3 cellular contexts compared by ENCODE assay signal in the genomic region with DNA sequence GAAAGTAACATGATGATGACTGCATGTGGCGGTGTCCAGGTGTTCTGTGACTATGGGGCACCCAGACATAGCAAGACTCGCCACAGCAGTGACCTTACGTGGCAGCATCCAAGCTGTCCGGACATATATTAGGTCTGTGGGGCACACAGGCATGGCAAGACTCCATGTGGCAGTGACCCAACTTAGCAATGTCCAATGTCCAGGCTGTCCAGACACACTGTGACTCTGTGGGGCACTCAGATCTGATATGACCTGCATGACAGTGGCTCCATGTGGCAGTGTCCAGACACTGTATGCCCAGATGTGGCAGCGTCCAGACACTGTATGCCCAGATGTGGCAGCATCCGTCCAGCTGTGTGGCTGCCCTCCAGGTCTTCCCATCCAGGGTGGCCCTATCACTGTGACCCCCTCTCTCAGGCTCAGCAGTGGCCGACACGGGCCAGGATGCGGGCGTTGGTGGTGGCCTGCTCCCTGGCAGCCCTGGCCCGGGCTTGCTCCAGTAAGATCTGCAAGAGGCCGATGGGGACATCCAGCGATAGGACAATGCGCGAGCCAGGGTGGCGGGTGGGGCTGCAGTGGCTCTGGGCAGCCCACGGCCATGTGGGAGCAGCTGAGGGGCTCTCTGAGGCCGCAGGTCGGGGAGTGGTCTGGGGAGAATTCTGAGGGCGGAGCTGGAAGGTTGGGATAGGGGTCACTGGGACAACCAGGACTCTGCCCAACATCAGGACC.
TF ChIP-seq lines count a peak whose summit lies in the region.

No MANE protein-coding gene starts in this region.

TF ChIP-seq in SK-N-SH, 30 proteins besides CTCF, POLR2A, EP300 and RAD21:
- TF ChIP-seq FOXM1 (IDR thresholded peaks at IDR 0.05; ENCODE audit: low read depth) (no peak), TEAD4 (IDR thresholded peaks at IDR 0.05; ENCODE audit: borderline replicate concordance, insufficient read depth) (no peak), RCOR1 (IDR thresholded peaks at IDR 0.05; ENCODE audit: low read length) (peak; percentile 56; the same call in 1 of the 2 replicates)
TF ChIP-seq in SK-N-SH: peak in this region for 1.

TF ChIP-seq in SK-N-SH treated with all-trans-retinoic acid at 6 μM for 48 hours, 23 proteins besides CTCF, POLR2A, EP300 and RAD21:
- TF ChIP-seq OSR1 (CRISPR knock-in tag; IDR thresholded peaks at IDR 0.05) = no peak
- no peak for TF ChIP-seq BACH2 (CRISPR knock-in tag; IDR thresholded peaks at IDR 0.05; ENCODE audit: borderline replicate concordance)
- no peak for TF ChIP-seq TCF4 (CRISPR knock-in tag; IDR thresholded peaks at IDR 0.05; ENCODE audit: borderline replicate concordance)
- TF ChIP-seq CSRNP3 (CRISPR knock-in tag; IDR thresholded peaks at IDR 0.05) = no peak
- TF ChIP-seq GLIS3 (CRISPR knock-in tag; IDR thresholded peaks at IDR 0.05) = no peak
- no peak for TF ChIP-seq ZC3H10 (CRISPR knock-in tag; IDR thresholded peaks at IDR 0.05)
- no peak for TF ChIP-seq ZNF565 (CRISPR knock-in tag; conservative IDR thresholded peaks at IDR 0.05; ENCODE audit: low read depth)
- TF ChIP-seq ZNF8 (CRISPR knock-in tag; IDR thresholded peaks at IDR 0.05) = no peak
- TF ChIP-seq, protein P1, sequence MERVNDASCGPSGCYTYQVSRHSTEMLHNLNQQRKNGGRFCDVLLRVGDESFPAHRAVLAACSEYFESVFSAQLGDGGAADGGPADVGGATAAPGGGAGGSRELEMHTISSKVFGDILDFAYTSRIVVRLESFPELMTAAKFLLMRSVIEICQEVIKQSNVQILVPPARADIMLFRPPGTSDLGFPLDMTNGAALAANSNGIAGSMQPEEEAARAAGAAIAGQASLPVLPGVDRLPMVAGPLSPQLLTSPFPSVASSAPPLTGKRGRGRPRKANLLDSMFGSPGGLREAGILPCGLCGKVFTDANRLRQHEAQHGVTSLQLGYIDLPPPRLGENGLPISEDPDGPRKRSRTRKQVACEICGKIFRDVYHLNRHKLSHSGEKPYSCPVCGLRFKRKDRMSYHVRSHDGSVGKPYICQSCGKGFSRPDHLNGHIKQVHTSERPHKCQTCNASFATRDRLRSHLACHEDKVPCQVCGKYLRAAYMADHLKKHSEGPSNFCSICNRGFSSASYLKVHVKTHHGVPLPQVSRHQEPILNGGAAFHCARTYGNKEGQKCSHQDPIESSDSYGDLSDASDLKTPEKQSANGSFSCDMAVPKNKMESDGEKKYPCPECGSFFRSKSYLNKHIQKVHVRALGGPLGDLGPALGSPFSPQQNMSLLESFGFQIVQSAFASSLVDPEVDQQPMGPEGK (CRISPR knock-in tag; IDR thresholded peaks at IDR 0.05; ENCODE audit: borderline replicate concordance) = no peak
- no peak for TF ChIP-seq CSDC2 (CRISPR knock-in tag; IDR thresholded peaks at IDR 0.05)
- no peak for TF ChIP-seq ISL1 (CRISPR knock-in tag; IDR thresholded peaks at IDR 0.05)
- TF ChIP-seq CREB5 (CRISPR knock-in tag; IDR thresholded peaks at IDR 0.05; ENCODE audit: low read depth) = no peak
- TF ChIP-seq SNAI2 (CRISPR knock-in tag; IDR thresholded peaks at IDR 0.05) = no peak
- no peak for TF ChIP-seq PPARA (CRISPR knock-in tag; IDR thresholded peaks at IDR 0.05; ENCODE audit: borderline replicate concordance)
- no peak for TF ChIP-seq ARNTL (CRISPR knock-in tag; IDR thresholded peaks at IDR 0.05; ENCODE audit: borderline replicate concordance, low read depth)
- no peak for TF ChIP-seq ESRRG (CRISPR knock-in tag; IDR thresholded peaks at IDR 0.05)

TF ChIP-seq in H1, 55 proteins besides CTCF, POLR2A, EP300 and RAD21:
- no peak for TF ChIP-seq BRCA1 (IDR thresholded peaks at IDR 0.05; ENCODE audit: low read depth, low read length)
- TF ChIP-seq SIX5 (IDR thresholded peaks at IDR 0.05; ENCODE audit: low read depth, low read length) = no peak
- no peak for TF ChIP-seq POLR2AphosphoS5 (IDR thresholded peaks at IDR 0.05; ENCODE audit: low read depth, low read length)
- no peak for TF ChIP-seq GABPA (IDR thresholded peaks at IDR 0.05; ENCODE audit: borderline replicate concordance, insufficient read depth, low read length)
- no peak for TF ChIP-seq CREB1 (IDR thresholded peaks at IDR 0.05)
- TF ChIP-seq MAFK (IDR thresholded peaks at IDR 0.05; ENCODE audit: low read depth, low read length) = no peak
- no peak for TF ChIP-seq GTF2F1 (IDR thresholded peaks at IDR 0.05; ENCODE audit: borderline replicate concordance, low read depth, low read length)
- TF ChIP-seq BACH1 (IDR thresholded peaks at IDR 0.05; ENCODE audit: low read length) = no peak
- TF ChIP-seq RFX5 (IDR thresholded peaks at IDR 0.05; ENCODE audit: borderline replicate concordance, low read depth, low read length) = no peak
- TF ChIP-seq YY1 (IDR thresholded peaks at IDR 0.05; ENCODE audit: low read depth, low read length) = no peak
- no peak for TF ChIP-seq SIRT6 (IDR thresholded peaks at IDR 0.05; ENCODE audit: low read length)
- TF ChIP-seq SP4 (IDR thresholded peaks at IDR 0.05; ENCODE audit: low read length) = no peak
- no peak for TF ChIP-seq SAP30 (IDR thresholded peaks at IDR 0.05; ENCODE audit: insufficient read depth, insufficient replicate concordance, low read length)
- TF ChIP-seq PHF8 (conservative IDR thresholded peaks at IDR 0.05; ENCODE audit: low read depth, low read length) = no peak
- no peak for TF ChIP-seq TEAD4 (IDR thresholded peaks at IDR 0.05; ENCODE audit: low read depth, low read length)
- TF ChIP-seq, protein P2, sequence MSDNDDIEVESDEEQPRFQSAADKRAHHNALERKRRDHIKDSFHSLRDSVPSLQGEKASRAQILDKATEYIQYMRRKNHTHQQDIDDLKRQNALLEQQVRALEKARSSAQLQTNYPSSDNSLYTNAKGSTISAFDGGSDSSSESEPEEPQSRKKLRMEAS (IDR thresholded peaks at IDR 0.05) = no peak
- no peak for TF ChIP-seq HDAC6 (IDR thresholded peaks at IDR 0.05; ENCODE audit: low read depth, low read length)
